In the genomic region with DNA sequence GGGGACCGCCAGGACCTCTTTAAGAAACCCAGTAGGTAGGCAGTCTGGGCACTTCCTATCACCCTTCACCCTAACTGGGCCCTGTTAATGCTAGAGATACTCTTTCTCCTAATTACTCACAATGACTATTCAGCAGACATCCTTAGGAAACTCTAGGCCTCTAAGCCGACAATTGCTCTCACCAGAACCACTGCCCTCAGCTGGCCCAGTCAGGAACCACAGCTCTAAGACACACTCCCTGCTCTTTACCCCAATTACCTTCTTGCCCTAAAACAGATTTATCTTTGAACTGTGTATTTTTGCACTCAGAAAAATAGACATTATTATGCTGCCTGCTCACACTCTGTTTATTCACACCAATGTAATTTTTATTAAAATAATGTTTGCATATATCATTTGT, we compare ENCODE assay signal across 1 cellular context.
TF ChIP-seq lines count a peak whose summit lies in the region.

No MANE protein-coding gene starts in this region.

TF ChIP-seq in WTC11, 78 proteins besides CTCF, POLR2A, EP300 and RAD21 (continued from another document):
- TF ChIP-seq PRDM15 (CRISPR knock-in tag; IDR thresholded peaks at IDR 0.05) (no peak), CREM (CRISPR knock-in tag; IDR thresholded peaks at IDR 0.05) (no peak)
